24 cellular contexts compared by ENCODE assay signal in genomic region chr12:1001507-1001906, GRCh38.
"Had no signal": no experiment of that assay in that cellular context is flagged by ENCODE, and none has a peak within 500 bp of the region (broad histone marks: within the 10 kb centered on the region; RNA-seq: fewer than 3 reads in every experiment).

No MANE protein-coding gene starts in this region.

- H3K4me1 ChIP-seq: uterus had no signal

- H2AFZ ChIP-seq: neural progenitor cell, parathyroid adenoma had no signal

- DNase-seq: natural killer cell; occipital lobe; ovary; posterior cingulate gyrus; psoas muscle; right cardiac atrium; right lobe of liver; sigmoid colon; small intestine; stimulated activated CD4-positive, alpha-beta T cell treated with anti-CD3 and anti-CD28 coated beads, Interleukin-15, amount 100 ng/mL, for 24 hours; stimulated activated CD4-positive, alpha-beta T cell treated with anti-CD3 and anti-CD28 coated beads, Interleukin-2, amount 100 ng/mL, for 24 hours; stimulated activated CD4-positive, alpha-beta T cell treated with anti-CD3 and anti-CD28 coated beads, Interleukin-2, amount 100 ng/mL, for 48 hours; stimulated activated CD4-positive, alpha-beta T cell treated with anti-CD3 and anti-CD28 coated beads, Interleukin-4, amount 100 ng/mL, for 24 hours; stimulated activated naive B cell treated with anti-CD40 and anti-IgM and Interleukin-4, amounts not matched to agents 10 μg/mL and 1 μg/mL and 100 μg/mL, for 72 hours; stimulated activated naive CD4-positive, alpha-beta T cell treated with Interleukin-2 at 50 U/mL for 16 hours; stomach; thyroid gland; upper lobe of right lung; uterus had no signal

- H3K27me3 ChIP-seq: neural progenitor cell, ovary, right lobe of liver, sigmoid colon, stomach, thyroid gland, tibial nerve, upper lobe of right lung, uterus had no signal

- H3K27ac ChIP-seq: neural progenitor cell, ovary, parathyroid adenoma, psoas muscle, right lobe of liver, sigmoid colon, stomach, thoracic aorta, thyroid gland, tibial nerve, upper lobe of right lung, uterus had no signal

- FAIRE-seq: small intestine had no signal

- H3K9me3 ChIP-seq: ovary, psoas muscle, right lobe of liver, sigmoid colon, stomach, thoracic aorta, thyroid gland, tibial nerve, upper lobe of right lung, uterus had no signal

- ATAC-seq: natural killer cell; psoas muscle; right cardiac atrium; right lobe of liver; stimulated activated effector memory CD8-positive, alpha-beta T cell treated with anti-CD3 and anti-CD28 coated beads, Interleukin-12 subunit alpha, Interleukin-12 subunit beta, amount 100 ng/mL, for 72 hours; stimulated activated naive B cell treated with anti-CD40 and anti-IgM and Interleukin-4, amounts not matched to agents 10 μg/mL and 1 μg/mL and 100 μg/mL, for 72 hours; upper lobe of right lung had no signal

- H3K4me3 ChIP-seq: neural progenitor cell, ovary, psoas muscle, right lobe of liver, sigmoid colon, stomach, thoracic aorta, thyroid gland, tibial nerve, upper lobe of right lung, uterus had no signal

- H3K9ac ChIP-seq: neural progenitor cell, parathyroid adenoma had no signal

- H3K36me3 ChIP-seq: neural progenitor cell, ovary, thoracic aorta, thyroid gland, uterus had no signal

- H3K4me2 ChIP-seq: neural progenitor cell had no signal
